ENCODE assay signal across 8 cellular contexts in the genomic region with DNA sequence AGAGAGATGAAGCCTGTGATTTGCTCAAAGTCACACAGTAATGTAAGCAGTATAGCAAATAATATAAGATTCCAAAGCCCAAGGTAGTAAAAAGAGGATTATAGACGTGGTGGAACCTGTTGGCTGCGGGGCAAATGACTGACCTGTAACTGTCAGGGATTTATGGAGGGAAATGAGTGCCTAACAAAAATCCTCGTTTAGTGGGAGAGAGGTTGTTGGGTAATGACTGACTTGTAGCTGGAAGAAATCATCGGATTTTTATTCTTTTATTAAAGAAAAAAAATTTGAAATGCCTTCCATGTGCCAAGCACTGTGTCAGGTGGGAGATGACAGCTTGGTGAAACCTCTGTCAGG. TPM values are rescaled to one million over a fixed set of nuclear protein-coding genes. Genes with fewer than 3 reads are reported as not detected.
A peak's percentile ranks its signal among the peaks of the same experiment; 100 is the strongest.
DNase-seq lines count a peak whose midpoint lies in the region; ATAC-seq and TF ChIP-seq lines count a peak whose summit lies in the region.

No MANE protein-coding gene starts in this region.

- H3K27ac ChIP-seq in ACC112 (ENCODE audit: low read depth, low read length): peak overlapping the region; percentile 48; the same call in 1 of the 2 replicates
- peak overlapping the region; percentile 84 for H3K27ac ChIP-seq in muscle layer of duodenum (ENCODE audit: low read length)

- no peak overlapping the region for H2AFZ ChIP-seq in ACC112 (ENCODE audit: low read length, unreplicated experiment)

- H3K9me3 ChIP-seq in muscle layer of duodenum (ENCODE audit: control insufficient read depth in 1 of 2, low read length in 2 of 2): no peaks in the 10 kb centered on the region

- H3K4me1 Mint-ChIP-seq in IgD-negative memory B cell: peaks cover 20 to 23% (median 21%) of the 10 kb centered on the region in 3 donors

- peak overlapping the region; percentile 95 to 96 (median 96) for H3K27ac Mint-ChIP-seq in IgD-negative memory B cell

- H3K36me3 ChIP-seq in ACC112 (ENCODE audit: insufficient read depth, low read length) (peaks cover 16% of the 10 kb centered on the region; the same call in 1 of the 2 replicates), muscle layer of duodenum (ENCODE audit: control insufficient read depth in 1 of 2, insufficient read depth in 2 of 2, low read length in 2 of 2) (peaks cover 22 to 27% of the 10 kb centered on the region in 2 donors)

- H3K27me3 ChIP-seq in ACC112 (ENCODE audit: insufficient read depth, low read length) (no peaks in the 10 kb centered on the region), muscle layer of duodenum (ENCODE audit: low read depth, low read length) (no peaks in the 10 kb centered on the region)

- no peak for TF ChIP-seq CTCF in choroid plexus epithelial cell (conservative IDR thresholded peaks at IDR 0.05; ENCODE audit: low read depth, low read length)

- H3K4me3 ChIP-seq in ACC112 (ENCODE audit: low read depth, low read length) (peak overlapping the region; percentile 88), choroid plexus epithelial cell (ENCODE audit: low read depth, low read length) (peak overlapping the region; percentile 87), muscle layer of duodenum (ENCODE audit: low read depth in 1 of 2, low read length in 2 of 2) (peak overlapping the region; percentile 94 to 95)

- no peak for ATAC-seq in HG02885 (IDR thresholded peaks at IDR 0.05; ENCODE audit: poor library complexity, unreplicated experiment)

- H3K4me1 ChIP-seq in ACC112 (ENCODE audit: control insufficient read depth, insufficient read depth, low read length, unreplicated experiment) (peaks cover 11% of the 10 kb centered on the region), muscle layer of duodenum (ENCODE audit: control insufficient read depth in 1 of 2, insufficient read depth in 2 of 2, low read length in 2 of 2) (peaks cover 7 to 13% of the 10 kb centered on the region in 2 donors)

- H3K27me3 Mint-ChIP-seq in IgD-negative memory B cell: no peaks in the 10 kb centered on the region

- H3K36me3 Mint-ChIP-seq in IgD-negative memory B cell: peaks cover 8% of the 10 kb centered on the region

- no peaks in the 10 kb centered on the region for H3K9me3 Mint-ChIP-seq in IgD-negative memory B cell

- H3K79me2 ChIP-seq in ACC112 (ENCODE audit: control insufficient read depth, insufficient read depth, low read length, unreplicated experiment): peaks cover 22% of the 10 kb centered on the region

- H3K4me3 Mint-ChIP-seq in IgD-negative memory B cell: peak overlapping the region; percentile 95 to 99 (median 98)

- DNase-seq in choroid plexus epithelial cell (ENCODE audit: low read depth) (no peak), NCI-H128 (lab: John Stamatoyannopoulos, UW; ENCODE audit: unreplicated experiment) (no peak), globus pallidus (ENCODE audit: low spot score) (no peak), NCI-H1092 (lab: John Stamatoyannopoulos, UW) (no peak)

RNA-seq across cellular contexts. Expression of a gene that starts 0.6 kb away (rescaled TPM):
- 12.5 TPM for polyA plus RNA-seq in IgD-negative memory B cell

RNA-seq across cellular contexts. Expression of a gene that starts 7.2 kb away (rescaled TPM):
- not detected for polyA plus RNA-seq in IgD-negative memory B cell

RNA-seq across cellular contexts. Expression of a gene that starts 11.0 kb away (rescaled TPM):
- 32.9 TPM for polyA plus RNA-seq in IgD-negative memory B cell

RNA-seq across cellular contexts. Expression of a gene that starts 55.1 kb away (rescaled TPM):
- polyA plus RNA-seq in IgD-negative memory B cell: 15.4 TPM

RNA-seq across cellular contexts. Expression of a gene that starts 55.5 kb away (rescaled TPM):
- 76.1 TPM for polyA plus RNA-seq in IgD-negative memory B cell
